15 cellular contexts compared by ENCODE assay signal in the genomic region with DNA sequence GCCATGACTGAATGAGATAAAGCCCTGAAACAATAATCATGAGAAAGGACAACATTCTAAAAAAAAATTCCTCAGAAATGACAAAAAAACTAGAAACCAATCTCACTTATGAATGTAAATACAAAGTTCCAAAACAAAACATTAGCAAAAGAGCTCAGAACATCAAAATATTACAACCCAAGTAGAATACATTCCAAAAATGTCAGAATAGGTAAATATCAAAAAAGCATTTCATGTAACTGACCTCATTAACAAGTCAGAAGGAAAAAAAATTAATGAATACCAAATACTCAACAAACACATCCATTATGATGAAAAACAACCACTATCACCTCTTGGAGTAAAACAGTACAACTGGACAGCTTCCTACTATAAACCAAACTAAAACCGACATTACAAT.
DNase-seq lines count a peak whose midpoint lies in the region; ATAC-seq and TF ChIP-seq lines count a peak whose summit lies in the region.
"Had no signal": no experiment of that assay in that cellular context is flagged by ENCODE, and none has a peak within 500 bp of the region (broad histone marks: within the 10 kb centered on the region; RNA-seq: fewer than 3 reads in every experiment).

No MANE protein-coding gene starts in this region.

- POLR2A ChIA-PET in PC-9 (lab: Charles Lee; ENCODE audit: unreplicated experiment): no interaction called here

- H3K36me3 ChIP-seq in PC-9 (ENCODE audit: low read depth): peaks cover 4% of the 10 kb centered on the region; the same call in 1 of the 2 replicates

- H4K20me1 ChIP-seq in PC-9 (ENCODE audit: insufficient read depth): peaks cover 96% of the 10 kb centered on the region

- H3K4me1 ChIP-seq in PC-9 (replicated peaks; ENCODE audit: insufficient read depth): no peaks in the 10 kb centered on the region

- H3K79me2 ChIP-seq in PC-9 (ENCODE audit: low read depth): peaks cover 98% of the 10 kb centered on the region

- no peak for DNase-seq in activated naive CD8-positive, alpha-beta T cell treated with anti-CD3 and anti-CD28 coated beads for 36 hours
- DNase-seq in activated naive CD8-positive, alpha-beta T cell treated with anti-CD3 and anti-CD28 coated beads, Interleukin-2, amount 50 U/mL, for 24 hours: no peak
- DNase-seq in PC-9 (no peak), cerebellum (ENCODE audit: low spot score) (peak; percentile 56), NCI-H1694 treated with DMSO at 0.1 percent for 48 hours (lab: John Stamatoyannopoulos, UW) (no peak), NOMO-1 treated with dmso at 0.1 percent for 144 hours (lab: John Stamatoyannopoulos, UW; ENCODE audit: unreplicated experiment) (no peak), SW480 (ENCODE audit: low spot score) (no peak)
- DNase-seq: Calu3; CD4-positive, CD25-positive, alpha-beta regulatory T cell; DMS 273 treated with DMSO at 0.1 percent for 48 hours; GOT3; H9 had no signal

- no peaks in the 10 kb centered on the region for H3K27me3 Mint-ChIP-seq in activated naive CD8-positive, alpha-beta T cell treated with anti-CD3 and anti-CD28 coated beads for 36 hours
- no peaks in the 10 kb centered on the region for H3K27me3 Mint-ChIP-seq in activated naive CD8-positive, alpha-beta T cell treated with anti-CD3 and anti-CD28 coated beads, Interleukin-2, amount 50 U/mL, for 24 hours
- H3K27me3 Mint-ChIP-seq: CD4-positive, CD25-positive, alpha-beta regulatory T cell had no signal

- CTCF ChIA-PET in PC-9 (lab: Charles Lee): interaction anchor here (0.7 kb wide), 1 partner anchor 376 kb away, joined by 3 read pairs; no protein-coding TSS in a partner anchor

- no peak overlapping the region for H3K4me3 Mint-ChIP-seq in activated naive CD8-positive, alpha-beta T cell treated with anti-CD3 and anti-CD28 coated beads for 36 hours
- no peak overlapping the region for H3K4me3 Mint-ChIP-seq in activated naive CD8-positive, alpha-beta T cell treated with anti-CD3 and anti-CD28 coated beads, Interleukin-2, amount 50 U/mL, for 24 hours
- H3K4me3 Mint-ChIP-seq: H9 had no signal

- peaks cover 38% of the 10 kb centered on the region for H3K4me1 Mint-ChIP-seq in activated naive CD8-positive, alpha-beta T cell treated with anti-CD3 and anti-CD28 coated beads for 36 hours
- H3K4me1 Mint-ChIP-seq in activated naive CD8-positive, alpha-beta T cell treated with anti-CD3 and anti-CD28 coated beads, Interleukin-2, amount 50 U/mL, for 24 hours: peaks cover 58% of the 10 kb centered on the region

- H3K27ac Mint-ChIP-seq in activated naive CD8-positive, alpha-beta T cell treated with anti-CD3 and anti-CD28 coated beads for 36 hours: peak overlapping the region; percentile 20
- no peak overlapping the region for H3K27ac Mint-ChIP-seq in activated naive CD8-positive, alpha-beta T cell treated with anti-CD3 and anti-CD28 coated beads, Interleukin-2, amount 50 U/mL, for 24 hours
- H3K27ac Mint-ChIP-seq: H9 had no signal

- no peak for TF ChIP-seq CTCF in PC-9 (conservative IDR thresholded peaks at IDR 0.05)

- BruUV-seq in PC-9 (replicated peaks; lab: Mats Ljungman, UMichigan): no TSS peak

- peaks cover 4% of the 10 kb centered on the region for H3K36me3 Mint-ChIP-seq in activated naive CD8-positive, alpha-beta T cell treated with anti-CD3 and anti-CD28 coated beads for 36 hours
- H3K36me3 Mint-ChIP-seq in activated naive CD8-positive, alpha-beta T cell treated with anti-CD3 and anti-CD28 coated beads, Interleukin-2, amount 50 U/mL, for 24 hours (ENCODE audit: low read depth): no peaks in the 10 kb centered on the region

- 0 out of 2 replicates have a peak overlapping the region, but pooled peaks have one; percentile 3 for H3K27ac ChIP-seq in PC-9
- H3K27ac ChIP-seq: 22Rv1, HL-60 had no signal

- H3K27me3 ChIP-seq in PC-9 (ENCODE audit: insufficient read depth, low read depth): no peaks in the 10 kb centered on the region

- H3F3A ChIP-seq in PC-9 (ENCODE audit: insufficient read depth, low read depth): peaks cover 40% of the 10 kb centered on the region

- H3K9me3 Mint-ChIP-seq in activated naive CD8-positive, alpha-beta T cell treated with anti-CD3 and anti-CD28 coated beads for 36 hours: no peaks in the 10 kb centered on the region
- H3K9me3 Mint-ChIP-seq in activated naive CD8-positive, alpha-beta T cell treated with anti-CD3 and anti-CD28 coated beads, Interleukin-2, amount 50 U/mL, for 24 hours: no peaks in the 10 kb centered on the region
- H3K9me3 Mint-ChIP-seq: CD4-positive, CD25-positive, alpha-beta regulatory T cell; H9 had no signal

- no peak overlapping the region for H3K4me3 ChIP-seq in PC-9

- H2AFZ ChIP-seq in PC-9: no peak overlapping the region

- H3K9me2 ChIP-seq in PC-9 (ENCODE audit: insufficient read depth): no peaks in the 10 kb centered on the region

- H3K4me2 ChIP-seq in PC-9: no peak overlapping the region

- intact Hi-C loops in PC-9 (cut with micrococcal nuclease; ENCODE audit: unreplicated experiment): no loop called here

- no peaks in the 10 kb centered on the region for H3K9me3 ChIP-seq in PC-9 (ENCODE audit: insufficient read depth, low read depth)

- no peak for ATAC-seq in activated naive CD8-positive, alpha-beta T cell treated with anti-CD3 and anti-CD28 coated beads, Interleukin-2, amount 50 U/mL, for 24 hours
- no peak for ATAC-seq in HG02938 (IDR thresholded peaks at IDR 0.05; ENCODE audit: unreplicated experiment)
